In the genomic region with DNA sequence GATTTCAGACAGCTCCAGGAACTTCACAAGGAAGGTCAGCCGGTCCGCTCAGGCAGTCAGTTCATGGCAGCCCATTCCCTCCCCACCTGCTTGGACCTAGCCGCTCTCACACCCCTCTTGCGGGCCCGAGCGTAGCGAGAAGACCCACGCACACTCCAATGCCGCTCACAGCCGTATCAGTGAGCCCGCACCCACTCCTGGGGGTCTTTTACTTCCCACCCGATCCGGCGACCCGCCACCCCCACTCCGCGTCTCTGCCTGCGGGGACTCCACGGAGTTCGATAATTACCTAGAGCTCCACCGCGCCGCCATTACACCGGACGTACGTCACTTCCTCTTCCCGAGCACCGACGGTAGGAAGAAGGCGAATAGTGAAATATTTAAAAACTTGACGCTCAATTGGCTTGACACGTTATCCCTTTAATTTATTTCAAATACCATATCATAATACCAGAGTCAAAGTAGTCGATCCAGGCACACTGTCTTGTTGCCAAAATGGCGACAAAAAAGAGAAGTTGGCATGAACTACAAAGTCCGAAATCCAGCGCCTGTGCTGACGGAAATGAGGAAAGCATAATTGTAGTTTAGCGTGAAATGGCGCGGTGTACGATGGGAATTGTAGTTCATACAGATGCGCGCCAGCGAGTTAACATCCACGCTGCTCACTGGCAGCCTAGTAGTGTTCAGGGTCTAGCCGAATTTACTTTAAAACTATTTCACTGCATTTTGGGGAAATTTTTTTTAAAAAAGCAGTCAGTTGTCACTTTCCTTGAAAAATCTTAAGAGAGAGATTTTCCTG, we compare ENCODE assay signal across 8 cellular contexts.
DNase-seq lines count a peak whose midpoint lies in the region; ATAC-seq and TF ChIP-seq lines count a peak whose summit lies in the region.

A gene (minus strand): TSS at position 517 of the 799 bp plus-strand sequence. CDS start 13,956 bp downstream, outside the sequence.

- peak; percentile 86 to 94 for DNase-seq in HAP-1 (ENCODE audit: low spot score in 2 of 2)
- peak; percentile 94 for DNase-seq in MM.1S
- peak; percentile 70 for DNase-seq in SIG-M5 (lab: John Stamatoyannopoulos, UW)
- DNase-seq in activated gamma-delta T cell (lab: John Stamatoyannopoulos, UW), result peak; percentile 37
- DNase-seq in fibroblast of the conjunctiva (ENCODE audit: low read depth), result peak; percentile 87
- peak; percentile 80 for DNase-seq in nephron progenitor cell
- DNase-seq in stimulated activated naive CD8-positive, alpha-beta T cell treated with anti-CD3 and anti-CD28 coated beads, Interleukin-15, amount 100 ng/mL, for 72 hours, result peak; percentile 74 to 86

- H3K9me3 ChIP-seq in ES-I3 (ENCODE audit: control insufficient read depth, insufficient read depth, low read length), result no peaks in the 10 kb centered on the region
- H3K9me3 ChIP-seq in HAP-1, result no peaks in the 10 kb centered on the region
- no peaks in the 10 kb centered on the region for H3K9me3 ChIP-seq in MM.1S (replicated peaks; ENCODE audit: insufficient read depth, low read length)

- H3K27me3 ChIP-seq in HAP-1 (ENCODE audit: low read depth) (no peaks in the 10 kb centered on the region; the same call in 1 of the 2 replicates), MM.1S (replicated peaks; ENCODE audit: insufficient read depth, low read length) (no peaks in the 10 kb centered on the region)

- H4K20me1 ChIP-seq in MM.1S (ENCODE audit: insufficient read depth, low read length), result no peaks in the 10 kb centered on the region

- peaks cover 49% of the 10 kb centered on the region for H3K79me2 ChIP-seq in MM.1S (ENCODE audit: low read length)

- H2AFZ ChIP-seq in MM.1S (ENCODE audit: low read length), result peak within 1 kb of the TSS; percentile 74

- peak within 1 kb of the TSS; percentile 84 for H3K4me2 ChIP-seq in MM.1S (ENCODE audit: low read depth, low read length)

- H3K9me3 Mint-ChIP-seq in nephron progenitor cell, result no peaks in the 10 kb centered on the region
- no peaks in the 10 kb centered on the region for H3K9me3 Mint-ChIP-seq in stimulated activated naive CD8-positive, alpha-beta T cell treated with anti-CD3 and anti-CD28 coated beads, Interleukin-15, amount 100 ng/mL, for 72 hours

- H3K4me3 ChIP-seq in HAP-1 (peak within 1 kb of the TSS; percentile 98), MM.1S (ENCODE audit: low read length) (peak within 1 kb of the TSS; percentile 82)

- peak; percentile 98 for ATAC-seq in stimulated activated naive CD8-positive, alpha-beta T cell treated with anti-CD3 and anti-CD28 coated beads, Interleukin-15, amount 100 ng/mL, for 72 hours

- peaks cover 25% of the 10 kb centered on the region for H3K4me1 ChIP-seq in ES-I3 (ENCODE audit: insufficient read depth, low read length)
- H3K4me1 ChIP-seq in HAP-1, result peaks cover 3% of the 10 kb centered on the region
- peaks cover 23% of the 10 kb centered on the region for H3K4me1 ChIP-seq in MM.1S (ENCODE audit: low read length)

- peak within 1 kb of the TSS; percentile 59; the same call in 1 of the 2 replicates for H3K27ac ChIP-seq in MM.1S (ENCODE audit: low read length)

- H3K9me2 ChIP-seq in MM.1S (replicated peaks; ENCODE audit: insufficient read depth, low read length), result no peaks in the 10 kb centered on the region

- in situ Hi-C loops in HAP-1 (cut with MboI; ENCODE audit: low sequenced_read_pairs), result no loop called here

- TF ChIP-seq CTCF in MM.1S (IDR thresholded peaks at IDR 0.05; ENCODE audit: low read length) (no peak), nephron progenitor cell (IDR thresholded peaks at IDR 0.05) (no peak)

- peaks cover 15% of the 10 kb centered on the region for H3K27me3 Mint-ChIP-seq in nephron progenitor cell (ENCODE audit: low read depth, poor library complexity)
- no peaks in the 10 kb centered on the region for H3K27me3 Mint-ChIP-seq in stimulated activated naive CD8-positive, alpha-beta T cell treated with anti-CD3 and anti-CD28 coated beads, Interleukin-15, amount 100 ng/mL, for 72 hours

- H3K36me3 ChIP-seq in ES-I3 (ENCODE audit: insufficient read depth, low read length) (no peaks in the 10 kb centered on the region), HAP-1 (replicated peaks) (no peaks in the 10 kb centered on the region), MM.1S (replicated peaks; ENCODE audit: insufficient read depth, low read length) (no peaks in the 10 kb centered on the region)

- H3K4me1 Mint-ChIP-seq in nephron progenitor cell, result peaks cover 21% of the 10 kb centered on the region
- peaks cover 26% of the 10 kb centered on the region for H3K4me1 Mint-ChIP-seq in stimulated activated naive CD8-positive, alpha-beta T cell treated with anti-CD3 and anti-CD28 coated beads, Interleukin-15, amount 100 ng/mL, for 72 hours

- peak within 1 kb of the TSS; percentile 96 for H3K4me3 Mint-ChIP-seq in nephron progenitor cell
- peak within 1 kb of the TSS; percentile 96 to 98 for H3K4me3 Mint-ChIP-seq in stimulated activated naive CD8-positive, alpha-beta T cell treated with anti-CD3 and anti-CD28 coated beads, Interleukin-15, amount 100 ng/mL, for 72 hours

- H3K27ac Mint-ChIP-seq in nephron progenitor cell, result peak within 1 kb of the TSS; percentile 99
- peak within 1 kb of the TSS; percentile 99 to 100 for H3K27ac Mint-ChIP-seq in stimulated activated naive CD8-positive, alpha-beta T cell treated with anti-CD3 and anti-CD28 coated beads, Interleukin-15, amount 100 ng/mL, for 72 hours

- peak within 1 kb of the TSS; percentile 83 for H3K9ac ChIP-seq in ES-I3 (ENCODE audit: low read depth, low read length)
- H3K9ac ChIP-seq in MM.1S (ENCODE audit: low read length), result peak within 1 kb of the TSS; percentile 84

- H3K36me3 Mint-ChIP-seq in nephron progenitor cell (ENCODE audit: low read depth), result peaks cover 9% of the 10 kb centered on the region

- H3F3A ChIP-seq in MM.1S (ENCODE audit: insufficient read depth, low read length), result no peaks in the 10 kb centered on the region

Comparison
In these comparisons a context has a peak if more than half of its experiments do, and no peak if none do; other contexts are left out.
1. Peak in every context shown above with its lines: DNase-seq, ATAC-seq, H3K4me3 ChIP-seq and H3K27ac ChIP-seq.
2. DNase-seq: peak in every context shown above with its lines; median percentile 94 in MM.1S; 90 in HAP-1; 87 in fibroblast of the conjunctiva; 80 in nephron progenitor cell; 80 in stimulated activated naive CD8-positive, alpha-beta T cell treated with anti-CD3 and anti-CD28 coated beads, Interleukin-15, amount 100 ng/mL, for 72 hours; 70 in SIG-M5; 37 in activated gamma-delta T cell.